In genomic region chr14:18964878-18965277, GRCh38 we compare ENCODE assay signal across 20 cellular contexts. TPM values are rescaled to one million over a fixed set of nuclear protein-coding genes. Genes with fewer than 3 reads are reported as not detected.
"Had no signal": no experiment of that assay in that cellular context is flagged by ENCODE, and none has a peak within 500 bp of the region (broad histone marks: within the 10 kb centered on the region; RNA-seq: fewer than 3 reads in every experiment).

No MANE protein-coding gene starts in this region.

RNA-seq across cellular contexts. Expression of gene POTEM, which starts 2.4 kb away (rescaled TPM):
- total RNA-seq: naive thymus-derived CD4-positive, alpha-beta T cell; natural killer cell; occipital lobe; osteoblast; ovary; progenitor cell of endocrine pancreas; psoas muscle; renal cortical epithelial cell; sciatic nerve; smooth muscle cell; stomach; subcutaneous adipose tissue; temporal lobe; thoracic aorta; thyroid gland; tibial nerve; ureter; vagina had no signal
- polyA plus RNA-seq: naive thymus-derived CD4-positive, alpha-beta T cell; neural cell; ovary; psoas muscle; smooth muscle cell; spleen; stomach had no signal
